9 cellular contexts compared by ENCODE assay signal in the genomic region with DNA sequence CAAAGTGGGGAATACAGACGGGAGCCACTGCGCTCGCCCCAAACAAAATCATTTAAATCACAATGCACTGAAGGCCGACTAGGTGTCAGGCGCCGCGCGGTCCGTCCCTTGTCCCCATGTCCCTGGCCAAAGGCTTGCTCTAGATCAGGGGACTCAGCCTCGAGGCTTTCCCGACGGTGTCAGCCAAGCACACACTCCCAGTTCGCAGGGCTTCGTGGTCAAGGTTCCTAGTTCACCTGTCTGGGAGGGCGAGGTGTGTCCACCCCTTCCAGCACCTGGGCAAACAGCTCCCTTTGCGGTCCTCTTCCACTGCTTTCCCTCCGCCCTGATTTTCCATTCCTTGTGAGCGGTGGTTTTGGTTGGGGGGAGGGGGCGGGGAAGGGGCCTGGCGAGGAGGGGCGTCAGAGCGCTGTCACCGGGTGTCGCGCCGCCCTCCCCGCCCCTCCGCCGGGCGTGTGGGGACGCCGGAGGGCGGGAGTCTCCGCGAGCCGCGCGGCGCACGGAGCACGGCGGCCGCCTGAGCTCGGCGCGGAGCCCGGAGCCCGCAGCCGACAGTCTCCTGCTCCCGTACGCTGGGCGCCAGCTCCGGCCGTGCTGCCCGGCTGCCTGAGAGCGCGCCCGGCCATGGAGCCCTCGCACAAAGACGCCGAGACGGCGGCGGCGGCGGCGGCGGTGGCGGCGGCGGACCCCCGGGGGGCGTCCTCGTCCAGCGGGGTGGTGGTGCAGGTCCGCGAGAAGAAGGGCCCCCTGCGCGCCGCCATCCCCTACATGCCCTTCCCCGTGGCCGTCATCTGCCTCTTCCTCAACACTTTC. TPM values are rescaled to one million over a fixed set of nuclear protein-coding genes. Genes with fewer than 3 reads are reported as not detected.
A peak's percentile ranks its signal among the peaks of the same experiment; 100 is the strongest.
DNase-seq lines count a peak whose midpoint lies in the region; ATAC-seq and TF ChIP-seq lines count a peak whose summit lies in the region.
"Had no signal": no experiment of that assay in that cellular context is flagged by ENCODE, and none has a peak within 500 bp of the region (broad histone marks: within the 10 kb centered on the region; RNA-seq: fewer than 3 reads in every experiment).

A gene with protein sequence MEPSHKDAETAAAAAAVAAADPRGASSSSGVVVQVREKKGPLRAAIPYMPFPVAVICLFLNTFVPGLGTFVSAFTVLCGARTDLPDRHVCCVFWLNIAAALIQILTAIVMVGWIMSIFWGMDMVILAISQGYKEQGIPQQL (plus strand): TSS at position 484 of the 813 bp plus-strand sequence. CDS start 141 bp downstream, at position 625.

- peaks cover 23% of the 10 kb centered on the region for H3K4me1 Mint-ChIP-seq in CD8-positive, alpha-beta T cell (ENCODE audit: low read depth)
- peaks cover 70% of the 10 kb centered on the region for H3K4me1 Mint-ChIP-seq in nephron

- H3K27ac ChIP-seq in CD8-positive, alpha-beta T cell (ENCODE audit: low read depth, low read length), result no peak within 1 kb of the TSS

- peak within 1 kb of the TSS; percentile 56 for H3K4me3 ChIP-seq in CD8-positive, alpha-beta T cell (ENCODE audit: low read depth, low read length)

- DNase-seq in CD8-positive, alpha-beta T cell, result peak in 2 of 7 experiments; percentile 21 to 55
- DNase-seq in HuH-7 (ENCODE audit: low spot score) (peak; percentile 57), fibroblast of gingiva (ENCODE audit: low read depth) (peak; percentile 23), HCEC 1CT (no peak)
- DNase-seq in activated CD4-positive, alpha-beta T cell treated with anti-CD3 and anti-CD28 coated beads, Interleukin-2, amount 50 U/mL, for 48 hours, result peak; percentile 17

- H3K9me3 ChIP-seq in CD8-positive, alpha-beta T cell (ENCODE audit: low read length), result no peaks in the 10 kb centered on the region

- peaks cover 20% of the 10 kb centered on the region for H3K4me1 ChIP-seq in CD8-positive, alpha-beta T cell (ENCODE audit: insufficient read depth, low read length)

- CTCF ChIA-PET in CD8-positive, alpha-beta T cell (lab: Charles Lee), result interaction anchor here (0.8 to 2.8 kb wide), 8 partner anchors 12 to 126 kb away, joined by 3 to 12 read pairs (median 6); no protein-coding TSS in a partner anchor

- POLR2A ChIA-PET in CD8-positive, alpha-beta T cell (lab: Charles Lee), result interaction anchor here (2.4 kb wide), 1 partner anchor 141 kb away, joined by 10 read pairs; a partner anchor contains a TSS

- H3K4me3 Mint-ChIP-seq in CD8-positive, alpha-beta T cell, result peak within 1 kb of the TSS; percentile 81
- peak within 1 kb of the TSS; percentile 80 to 88 (median 85) for H3K4me3 Mint-ChIP-seq in nephron

- intact Hi-C loops in CD8-positive, alpha-beta T cell (cut with DNase I, micrococcal nuclease), result loop anchor here (1.0 to 10.0 kb wide), 4 partner anchors 91 to 284 kb away; no protein-coding TSS in a partner anchor

- H3K36me3 Mint-ChIP-seq in CD8-positive, alpha-beta T cell, result no peaks in the 10 kb centered on the region
- H3K36me3 Mint-ChIP-seq in nephron (ENCODE audit: low read depth), result no peaks in the 10 kb centered on the region

- H3K27me3 Mint-ChIP-seq in CD8-positive, alpha-beta T cell (ENCODE audit: low read depth), result peaks cover 30% of the 10 kb centered on the region
- peaks cover 26% of the 10 kb centered on the region for H3K27me3 Mint-ChIP-seq in nephron (ENCODE audit: low read depth)

- H3K27me3 ChIP-seq in CD8-positive, alpha-beta T cell (ENCODE audit: insufficient read depth, low read length), result peaks cover 6% of the 10 kb centered on the region

- no peak for TF ChIP-seq CTCF in CD8-positive, alpha-beta T cell (IDR thresholded peaks at IDR 0.05)
- no peak for TF ChIP-seq CTCF in nephron (IDR thresholded peaks at IDR 0.05; ENCODE audit: unreplicated experiment in 3 of 3)

- ATAC-seq in CD8-positive, alpha-beta T cell, result peak; percentile 62
- no peak for ATAC-seq in HG03354 (IDR thresholded peaks at IDR 0.05; ENCODE audit: poor library complexity, severe bottlenecking, unreplicated experiment)
- ATAC-seq in HG02884 (IDR thresholded peaks at IDR 0.05; ENCODE audit: unreplicated experiment), result no peak

- no peaks in the 10 kb centered on the region for H3K9me3 Mint-ChIP-seq in CD8-positive, alpha-beta T cell
- H3K9me3 Mint-ChIP-seq in nephron, result no peaks in the 10 kb centered on the region

- no peak within 1 kb of the TSS for H3K27ac Mint-ChIP-seq in CD8-positive, alpha-beta T cell
- peak within 1 kb of the TSS in 2 of 3 experiments; percentile 5 to 8 for H3K27ac Mint-ChIP-seq in nephron

- H3K36me3 ChIP-seq in CD8-positive, alpha-beta T cell (ENCODE audit: insufficient read depth, low read length), result no peaks in the 10 kb centered on the region

RNA-seq across cellular contexts. Expression of the gene that starts here (rescaled TPM):
- total RNA-seq in CD8-positive, alpha-beta T cell, result not detected
- total RNA-seq: pulmonary artery endothelial cell had no signal

Comparison
In these comparisons a context has a peak if more than half of its experiments do, and no peak if none do; other contexts are left out.
1. Peak in ATAC-seq and H3K4me3 ChIP-seq in CD8-positive, alpha-beta T cell; RNA of the gene not detected or under 1 TPM.